Comparison of ENCODE assay signal across 15 cellular contexts in genomic region chr6:11595903-11596302, GRCh38. TPM values are rescaled to one million over a fixed set of nuclear protein-coding genes. Genes with fewer than 3 reads are reported as not detected.
DNase-seq lines count a peak whose midpoint lies in the region; ATAC-seq and TF ChIP-seq lines count a peak whose summit lies in the region.
"Had no signal": no experiment of that assay in that cellular context is flagged by ENCODE, and none has a peak within 500 bp of the region (broad histone marks: within the 10 kb centered on the region; RNA-seq: fewer than 3 reads in every experiment).

No MANE protein-coding gene starts in this region.

- no peaks in the 10 kb centered on the region for H3K9me2 ChIP-seq in OCI-LY1 (ENCODE audit: low read depth, low read length)

- peaks cover 4% of the 10 kb centered on the region for H3K27me3 Mint-ChIP-seq in activated CD8-positive, alpha-beta T cell treated with anti-CD3 and anti-CD28 coated beads for 36 hours
- H3K27me3 Mint-ChIP-seq in activated CD8-positive, alpha-beta T cell treated with anti-CD3 and anti-CD28 coated beads, Interleukin-2, amount 10 ng/mL, durations not matched to agents 7 days and 5 days (ENCODE audit: low read depth): peaks cover 3% of the 10 kb centered on the region

- H3K4me3 ChIP-seq in OCI-LY1 (ENCODE audit: low read depth, low read length, poor library complexity, severe bottlenecking) (no peak overlapping the region), epithelial cell of esophagus (ENCODE audit: low read length) (no peak overlapping the region)
- H3K4me3 ChIP-seq: left lung, ovary had no signal

- no peaks in the 10 kb centered on the region for H3K4me1 Mint-ChIP-seq in activated CD8-positive, alpha-beta T cell treated with anti-CD3 and anti-CD28 coated beads for 36 hours (ENCODE audit: low read depth)
- no peaks in the 10 kb centered on the region for H3K4me1 Mint-ChIP-seq in activated CD8-positive, alpha-beta T cell treated with anti-CD3 and anti-CD28 coated beads, Interleukin-2, amount 10 ng/mL, durations not matched to agents 7 days and 5 days (ENCODE audit: low read depth)
- H3K4me1 Mint-ChIP-seq: brain had no signal

- H3K9me3 Mint-ChIP-seq in activated CD8-positive, alpha-beta T cell treated with anti-CD3 and anti-CD28 coated beads for 36 hours: no peaks in the 10 kb centered on the region
- H3K9me3 Mint-ChIP-seq in activated CD8-positive, alpha-beta T cell treated with anti-CD3 and anti-CD28 coated beads, Interleukin-2, amount 10 ng/mL, durations not matched to agents 7 days and 5 days (ENCODE audit: insufficient read depth): no peaks in the 10 kb centered on the region
- H3K9me3 Mint-ChIP-seq: activated T-cell treated with anti-CD3 and anti-CD28 coated beads, Interleukin-2, amount 50 U/mL, for 24 hours; stimulated activated naive CD8-positive, alpha-beta T cell treated with anti-CD3 and anti-CD28 coated beads, Interleukin-15, Interleukin-2, amounts not matched to agents 100 ng/mL and 50 ng/mL, for 24 hours had no signal

- intact Hi-C loops in activated CD8-positive, alpha-beta T cell treated with anti-CD3 and anti-CD28 coated beads for 36 hours (cut with micrococcal nuclease): no loop called here

- H3K36me3 Mint-ChIP-seq in activated CD8-positive, alpha-beta T cell treated with anti-CD3 and anti-CD28 coated beads for 36 hours (ENCODE audit: low read depth): no peaks in the 10 kb centered on the region
- H3K36me3 Mint-ChIP-seq in activated CD8-positive, alpha-beta T cell treated with anti-CD3 and anti-CD28 coated beads, Interleukin-2, amount 10 ng/mL, durations not matched to agents 7 days and 5 days (ENCODE audit: low read depth): no peaks in the 10 kb centered on the region
- H3K36me3 Mint-ChIP-seq: brain had no signal

- no peak for ATAC-seq in activated CD8-positive, alpha-beta T cell treated with anti-CD3 and anti-CD28 coated beads for 36 hours
- no peak for ATAC-seq in activated CD8-positive, alpha-beta T cell treated with anti-CD3 and anti-CD28 coated beads, Interleukin-2, amount 10 ng/mL, durations not matched to agents 7 days and 5 days
- ATAC-seq in HG02763 (IDR thresholded peaks at IDR 0.05; ENCODE audit: unreplicated experiment): no peak
- ATAC-seq: left lung had no signal

- H3K4me3 Mint-ChIP-seq in activated CD8-positive, alpha-beta T cell treated with anti-CD3 and anti-CD28 coated beads for 36 hours: no peak overlapping the region
- no peak overlapping the region for H3K4me3 Mint-ChIP-seq in activated CD8-positive, alpha-beta T cell treated with anti-CD3 and anti-CD28 coated beads, Interleukin-2, amount 10 ng/mL, durations not matched to agents 7 days and 5 days
- H3K4me3 Mint-ChIP-seq: activated T-cell treated with anti-CD3 and anti-CD28 coated beads, Interleukin-2, amount 50 U/mL, for 24 hours; brain; stimulated activated naive CD8-positive, alpha-beta T cell treated with anti-CD3 and anti-CD28 coated beads, Interleukin-15, Interleukin-2, amounts not matched to agents 100 ng/mL and 50 ng/mL, for 24 hours had no signal

- no peak overlapping the region for H3K27ac ChIP-seq in OCI-LY1 (ENCODE audit: low read depth, low read length, poor library complexity, severe bottlenecking)
- H3K27ac ChIP-seq: left lung, ovary had no signal

- no peaks in the 10 kb centered on the region for H3K4me1 ChIP-seq in OCI-LY1 (ENCODE audit: insufficient read depth, low read length, severe bottlenecking)
- H3K4me1 ChIP-seq: left lung had no signal

- no peaks in the 10 kb centered on the region for H3K27me3 ChIP-seq in OCI-LY1 (ENCODE audit: insufficient read depth, low read length)
- H3K27me3 ChIP-seq: left lung, ovary had no signal

- no peaks in the 10 kb centered on the region for H4K20me1 ChIP-seq in OCI-LY1 (ENCODE audit: insufficient read depth, low read length)

- TF ChIP-seq CTCF in activated CD8-positive, alpha-beta T cell treated with anti-CD3 and anti-CD28 coated beads for 36 hours (IDR thresholded peaks at IDR 0.05): peak; percentile 15
- TF ChIP-seq CTCF in OCI-LY1 (IDR thresholded peaks at IDR 0.05; ENCODE audit: low read length) (0 out of 2 replicates have a peak, but pooled peaks have one; percentile 29), epithelial cell of esophagus (IDR thresholded peaks at IDR 0.05; ENCODE audit: insufficient read depth, low read depth, low read length, missing control alignments) (peak; percentile 11)

- no peaks in the 10 kb centered on the region for H3K36me3 ChIP-seq in OCI-LY1 (ENCODE audit: insufficient read depth, low read length)
- H3K36me3 ChIP-seq: left lung, ovary had no signal

- no peak overlapping the region for H3K4me2 ChIP-seq in OCI-LY1 (ENCODE audit: low read length)

- H3F3A ChIP-seq in OCI-LY1 (ENCODE audit: insufficient read depth, low read length): no peaks in the 10 kb centered on the region

- H3K79me2 ChIP-seq in OCI-LY1 (ENCODE audit: insufficient read depth, low read length): no peaks in the 10 kb centered on the region

- no peaks in the 10 kb centered on the region for H3K9me3 ChIP-seq in OCI-LY1 (ENCODE audit: low read length)
- H3K9me3 ChIP-seq: left lung, ovary had no signal

- H2AFZ ChIP-seq in OCI-LY1 (ENCODE audit: low read length): no peak overlapping the region

- no peak overlapping the region for H3K9ac ChIP-seq in OCI-LY1 (ENCODE audit: low read length)

- CTCF ChIA-PET in activated CD8-positive, alpha-beta T cell treated with anti-CD3 and anti-CD28 coated beads for 36 hours (lab: Charles Lee): interaction anchor here (0.7 to 1.5 kb wide), 7 partner anchors 10 to 46 kb away, joined by 3 to 5 read pairs (median 3); no protein-coding TSS in a partner anchor
- CTCF ChIA-PET in activated CD8-positive, alpha-beta T cell treated with anti-CD3 and anti-CD28 coated beads, Interleukin-2, amount 10 ng/mL, durations not matched to agents 7 days and 5 days (lab: Charles Lee): interaction anchor here (1.0 to 1.3 kb wide), 3 partner anchors 11 to 20 kb away, joined by 3 to 4 read pairs (median 4); no protein-coding TSS in a partner anchor

- H3K27ac Mint-ChIP-seq in activated CD8-positive, alpha-beta T cell treated with anti-CD3 and anti-CD28 coated beads for 36 hours: no peak overlapping the region
- H3K27ac Mint-ChIP-seq in activated CD8-positive, alpha-beta T cell treated with anti-CD3 and anti-CD28 coated beads, Interleukin-2, amount 10 ng/mL, durations not matched to agents 7 days and 5 days: no peak overlapping the region
- H3K27ac Mint-ChIP-seq: activated T-cell treated with anti-CD3 and anti-CD28 coated beads, Interleukin-2, amount 50 U/mL, for 24 hours; brain; stimulated activated naive CD8-positive, alpha-beta T cell treated with anti-CD3 and anti-CD28 coated beads, Interleukin-15, Interleukin-2, amounts not matched to agents 100 ng/mL and 50 ng/mL, for 24 hours had no signal

- DNase-seq in activated CD8-positive, alpha-beta T cell treated with anti-CD3 and anti-CD28 coated beads for 36 hours: no peak
- DNase-seq in activated CD8-positive, alpha-beta T cell treated with anti-CD3 and anti-CD28 coated beads, Interleukin-2, amount 10 ng/mL, durations not matched to agents 7 days and 5 days: no peak
- DNase-seq in epithelial cell of esophagus (ENCODE audit: low read depth): no peak
- peak; percentile 45 for DNase-seq in renal cortical epithelial cell (ENCODE audit: low read depth)
- no peak for DNase-seq in NCI-H2029 treated with DMSO at 0.1 percent for 48 hours (lab: John Stamatoyannopoulos, UW)
- no peak for DNase-seq in midbrain (lab: John Stamatoyannopoulos, UW)
- DNase-seq: activated T-cell treated with anti-CD3 and anti-CD28 coated beads, Interleukin-2, amount 50 U/mL, for 24 hours; left lung; NCI-H1105 treated with DMSO at 0.1 percent for 48 hours; ovary; stimulated activated CD4-positive, alpha-beta T cell treated with anti-CD3 and anti-CD28 coated beads, Interleukin-2, amount 100 ng/mL, for 48 hours had no signal

- POLR2A ChIA-PET in activated CD8-positive, alpha-beta T cell treated with anti-CD3 and anti-CD28 coated beads for 36 hours (lab: Charles Lee): no interaction called here
- POLR2A ChIA-PET in activated CD8-positive, alpha-beta T cell treated with anti-CD3 and anti-CD28 coated beads, Interleukin-2, amount 10 ng/mL, durations not matched to agents 7 days and 5 days (lab: Charles Lee): no interaction called here

RNA-seq across cellular contexts. Expression of gene TMEM170B, which starts 58.4 kb away (rescaled TPM):
- 1 to 10 TPM; 1.8 to 1.9 TPM for total RNA-seq in activated CD8-positive, alpha-beta T cell treated with anti-CD3 and anti-CD28 coated beads for 36 hours
- total RNA-seq in activated CD8-positive, alpha-beta T cell treated with anti-CD3 and anti-CD28 coated beads, Interleukin-2, amount 10 ng/mL, durations not matched to agents 7 days and 5 days: under 1 TPM; 0.89 to 0.95 TPM
- total RNA-seq in renal cortical epithelial cell: 1.1 and 1.6 TPM in 2 replicates
